Comparison of ENCODE assay signal across 26 cellular contexts in the genomic region with DNA sequence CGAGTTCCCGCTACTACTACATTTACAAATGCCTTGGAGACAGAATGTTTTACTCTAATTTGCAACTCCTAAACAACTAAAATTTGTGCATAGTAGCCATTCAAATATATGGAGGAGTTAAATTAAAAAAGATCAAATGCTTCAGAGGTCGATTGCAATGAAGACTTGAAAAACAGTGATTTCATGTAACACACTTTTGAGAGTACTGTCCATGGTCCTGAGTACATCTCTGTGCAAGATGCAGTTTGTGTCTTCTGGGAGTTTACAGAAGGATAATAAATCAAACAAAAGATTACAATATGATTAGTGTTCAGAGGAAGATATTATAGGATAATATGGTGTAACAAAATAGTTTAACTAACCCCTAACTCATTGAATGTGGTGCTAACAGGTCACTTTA.
A peak's percentile ranks its signal among the peaks of the same experiment; 100 is the strongest.
DNase-seq lines count a peak whose midpoint lies in the region; ATAC-seq, FAIRE-seq and TF ChIP-seq lines count a peak whose summit lies in the region.
"Had no signal": no experiment of that assay in that cellular context is flagged by ENCODE, and none has a peak within 500 bp of the region (broad histone marks: within the 10 kb centered on the region; RNA-seq: fewer than 3 reads in every experiment).

No MANE protein-coding gene starts in this region.

- TF ChIP-seq RAD21 in SK-N-SH (IDR thresholded peaks at IDR 0.05; ENCODE audit: low read length): no peak

- H2AFZ ChIP-seq in SK-N-SH (ENCODE audit: low read depth): no peak overlapping the region
- H2AFZ ChIP-seq in hepatocyte: no peak overlapping the region

- no peak for TF ChIP-seq EP300 in SK-N-SH (IDR thresholded peaks at IDR 0.05; ENCODE audit: borderline replicate concordance in 1 of 2, low read depth in 1 of 2, low read length in 1 of 2)
- no peak for TF ChIP-seq EP300 in transverse colon (IDR thresholded peaks at IDR 0.05; ENCODE audit: low read depth)

- H3K9me2 ChIP-seq in SK-N-SH: no peaks in the 10 kb centered on the region
- no peaks in the 10 kb centered on the region for H3K9me2 ChIP-seq in hepatocyte (replicated peaks; ENCODE audit: insufficient read depth)

- POLR2A ChIA-PET in SK-N-SH (lab: Yijun Ruan, JAX): no interaction called here

- H3K36me3 ChIP-seq in SK-N-SH (replicated peaks in 1 of 2; ENCODE audit: control insufficient read depth in 1 of 2, insufficient read depth in 2 of 2, low read length in 1 of 2) (no peaks in the 10 kb centered on the region), hepatocyte (replicated peaks; ENCODE audit: insufficient read depth, low read depth) (no peaks in the 10 kb centered on the region), transverse colon (no peaks in the 10 kb centered on the region)

- no peak overlapping the region for H3K9ac ChIP-seq in SK-N-SH

- CTCF ChIA-PET in SK-N-SH (lab: Yijun Ruan, JAX): no interaction called here

- H3K27ac ChIP-seq in SK-N-SH (ENCODE audit: low read depth in 2 of 2, low read length in 1 of 2) (no peak overlapping the region), hepatocyte (no peak overlapping the region), transverse colon (no peak overlapping the region)
- H3K27ac ChIP-seq: skin epidermis had no signal

- H3K4me2 ChIP-seq in SK-N-SH (no peak overlapping the region), hepatocyte (no peak overlapping the region)

- no peak for DNase-seq in SK-N-SH
- DNase-seq in hepatocyte (ENCODE audit: low spot score): peak; percentile 13
- DNase-seq in urothelium cell line (ENCODE audit: low spot score): peak; percentile 23
- no peak for DNase-seq in left cardiac atrium
- no peak for DNase-seq in transverse colon
- DNase-seq: activated CD4-positive, alpha-beta memory T cell treated with anti-CD3 and anti-CD28 coated beads, Interleukin-2, amount 10 ng/mL, durations not matched to agents 7 days and 5 days; activated naive CD4-positive, alpha-beta T cell; activated T-cell treated with anti-CD3 and anti-CD28 coated beads, Interleukin-2, amount 50 U/mL, for 1 hour; aorta; Calu3; effector memory CD8-positive, alpha-beta T cell; glutamatergic neuron; naive thymus-derived CD4-positive, alpha-beta T cell; NCI-H2029 treated with DMSO at 0.1 percent for 48 hours; NCI-H510A; posterior cingulate gyrus; SIG-M5; stimulated activated CD4-positive, alpha-beta T cell treated with anti-CD3 and anti-CD28 coated beads, Interleukin-4, amount 100 ng/mL, for 1 hour; stimulated activated naive CD8-positive, alpha-beta T cell treated with anti-CD3 and anti-CD28 coated beads, Interleukin-15, amount 100 ng/mL, for 72 hours; T-helper 2 cell had no signal

- H4K20me1 ChIP-seq in SK-N-SH (ENCODE audit: insufficient read depth) (no peaks in the 10 kb centered on the region), hepatocyte (ENCODE audit: insufficient read depth, poor library complexity, severe bottlenecking) (no peaks in the 10 kb centered on the region)

- ATAC-seq in SK-N-SH treated with all-trans-retinoic acid at 6 μM for 48 hours (no peak), left cardiac atrium (no peak), GM19328 (IDR thresholded peaks at IDR 0.05; ENCODE audit: unreplicated experiment) (no peak)
- ATAC-seq: effector memory CD8-positive, alpha-beta T cell; naive thymus-derived CD4-positive, alpha-beta T cell; stimulated activated naive CD8-positive, alpha-beta T cell treated with anti-CD3 and anti-CD28 coated beads, Interleukin-15, amount 100 ng/mL, for 72 hours; WTC11 had no signal

- in situ Hi-C loops in transverse colon (cut with MboI; ENCODE audit: low pct_ligation_motif_present in 1 of 4, low pct_unique_long_range_greater_than_20kb in 1 of 4, low sequenced_read_pairs in 3 of 4): no loop called here

- H3K79me2 ChIP-seq in SK-N-SH (ENCODE audit: insufficient read depth) (no peaks in the 10 kb centered on the region), hepatocyte (no peaks in the 10 kb centered on the region)

- H3K4me3 ChIP-seq in SK-N-SH (ENCODE audit: low read depth in 2 of 2, low read length in 1 of 2) (no peak overlapping the region), hepatocyte (no peak overlapping the region), transverse colon (no peak overlapping the region)
- H3K4me3 ChIP-seq: skin epidermis had no signal

- under 1% methylated on average over 3 of the region's 3 CpGs for WGBS in SK-N-SH (ENCODE audit: low lambda C conversion rate)
- 75% methylated on average over 3 of the region's 3 CpGs for WGBS in hepatocyte (ENCODE audit: low lambda C conversion rate, missing lambda C conversion rate)
- WGBS in transverse colon (ENCODE audit: low coverage in 1 of 2), 2 donors: 60 to 72% methylated on average over 3 of the region's 3 CpGs

- intact Hi-C loops in left cardiac atrium (cut with DNase I): no loop called here
- intact Hi-C loops in transverse colon (cut with DNase I; ENCODE audit: low total_unique reads): no loop called here

- H3K9me3 ChIP-seq in SK-N-SH: no peaks in the 10 kb centered on the region
- H3K9me3 ChIP-seq in hepatocyte (ENCODE audit: low read depth): no peaks in the 10 kb centered on the region
- H3K9me3 ChIP-seq in transverse colon: no peaks in the 10 kb centered on the region

- no peaks in the 10 kb centered on the region for H3F3A ChIP-seq in SK-N-SH (replicated peaks; ENCODE audit: insufficient read depth)

- TF ChIP-seq CTCF in SK-N-SH (IDR thresholded peaks at IDR 0.05): no peak
- TF ChIP-seq CTCF in hepatocyte (IDR thresholded peaks at IDR 0.05; ENCODE audit: poor library complexity): no peak
- TF ChIP-seq CTCF in transverse colon (IDR thresholded peaks at IDR 0.05): no peak

- H3K4me1 ChIP-seq in SK-N-SH (ENCODE audit: control insufficient read depth in 1 of 2, insufficient read depth in 2 of 2, low read depth in 1 of 2, low read length in 1 of 2) (no peaks in the 10 kb centered on the region), hepatocyte (ENCODE audit: insufficient read depth) (no peaks in the 10 kb centered on the region), transverse colon (no peaks in the 10 kb centered on the region)

- no peak for FAIRE-seq in urothelium cell line (lab: Jason Lieb, UNC)
- FAIRE-seq: H1 had no signal

- H3K27me3 ChIP-seq in SK-N-SH (ENCODE audit: insufficient read depth) (no peaks in the 10 kb centered on the region), hepatocyte (no peaks in the 10 kb centered on the region), transverse colon (no peaks in the 10 kb centered on the region)

- no peak for TF ChIP-seq POLR2A in transverse colon (IDR thresholded peaks at IDR 0.05)

TF ChIP-seq in SK-N-SH, 30 proteins besides CTCF, POLR2A, EP300 and RAD21 (continues in another document):
- TF ChIP-seq TAF1 (IDR thresholded peaks at IDR 0.05; ENCODE audit: borderline replicate concordance, low read depth, low read length) (no peak), TCF12 (IDR thresholded peaks at IDR 0.05) (no peak)
- TF ChIP-seq, protein P1, sequence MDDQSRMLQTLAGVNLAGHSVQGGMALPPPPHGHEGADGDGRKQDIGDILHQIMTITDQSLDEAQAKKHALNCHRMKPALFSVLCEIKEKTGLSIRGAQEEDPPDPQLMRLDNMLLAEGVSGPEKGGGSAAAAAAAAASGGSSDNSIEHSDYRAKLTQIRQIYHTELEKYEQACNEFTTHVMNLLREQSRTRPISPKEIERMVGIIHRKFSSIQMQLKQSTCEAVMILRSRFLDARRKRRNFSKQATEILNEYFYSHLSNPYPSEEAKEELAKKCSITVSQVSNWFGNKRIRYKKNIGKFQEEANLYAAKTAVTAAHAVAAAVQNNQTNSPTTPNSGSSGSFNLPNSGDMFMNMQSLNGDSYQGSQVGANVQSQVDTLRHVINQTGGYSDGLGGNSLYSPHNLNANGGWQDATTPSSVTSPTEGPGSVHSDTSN (IDR thresholded peaks at IDR 0.05): no peak

TF ChIP-seq in SK-N-SH treated with all-trans-retinoic acid at 6 μM for 48 hours, 23 proteins besides CTCF, POLR2A, EP300 and RAD21 (continues in another document):
- TF ChIP-seq PPARA (CRISPR knock-in tag; IDR thresholded peaks at IDR 0.05; ENCODE audit: borderline replicate concordance): no peak
- TF ChIP-seq, protein P2, sequence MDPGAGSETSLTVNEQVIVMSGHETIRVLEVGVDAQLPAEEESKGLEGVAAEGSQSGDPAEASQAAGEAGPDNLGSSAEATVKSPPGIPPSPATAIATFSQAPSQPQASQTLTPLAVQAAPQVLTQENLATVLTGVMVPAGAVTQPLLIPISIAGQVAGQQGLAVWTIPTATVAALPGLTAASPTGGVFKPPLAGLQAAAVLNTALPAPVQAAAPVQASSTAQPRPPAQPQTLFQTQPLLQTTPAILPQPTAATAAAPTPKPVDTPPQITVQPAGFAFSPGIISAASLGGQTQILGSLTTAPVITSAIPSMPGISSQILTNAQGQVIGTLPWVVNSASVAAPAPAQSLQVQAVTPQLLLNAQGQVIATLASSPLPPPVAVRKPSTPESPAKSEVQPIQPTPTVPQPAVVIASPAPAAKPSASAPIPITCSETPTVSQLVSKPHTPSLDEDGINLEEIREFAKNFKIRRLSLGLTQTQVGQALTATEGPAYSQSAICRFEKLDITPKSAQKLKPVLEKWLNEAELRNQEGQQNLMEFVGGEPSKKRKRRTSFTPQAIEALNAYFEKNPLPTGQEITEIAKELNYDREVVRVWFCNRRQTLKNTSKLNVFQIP (CRISPR knock-in tag; IDR thresholded peaks at IDR 0.05; ENCODE audit: borderline replicate concordance, low read depth): no peak
- no peak for TF ChIP-seq CSDC2 (CRISPR knock-in tag; IDR thresholded peaks at IDR 0.05)
- TF ChIP-seq SNAI2 (CRISPR knock-in tag; IDR thresholded peaks at IDR 0.05): no peak
- no peak for TF ChIP-seq TCF4 (CRISPR knock-in tag; IDR thresholded peaks at IDR 0.05; ENCODE audit: borderline replicate concordance)

TF ChIP-seq in PFSK-1, 5 proteins besides CTCF, POLR2A, EP300 and RAD21 (continues in another document):
- TF ChIP-seq TAF1 (IDR thresholded peaks at IDR 0.05; ENCODE audit: borderline replicate concordance, insufficient read depth, low read length): no peak
- TF ChIP-seq SIN3A (IDR thresholded peaks at IDR 0.05; ENCODE audit: borderline replicate concordance, insufficient read depth, low read length): no peak

Comparison
In these comparisons a context has a peak if more than half of its experiments do, and no peak if none do; other contexts are left out.
1. DNase-seq: peak in hepatocyte (single experiment) and urothelium cell line (single experiment); none in SK-N-SH (single experiment), left cardiac atrium (single experiment) and transverse colon (single experiment).